2 cellular contexts compared by ENCODE assay signal in the genomic region with DNA sequence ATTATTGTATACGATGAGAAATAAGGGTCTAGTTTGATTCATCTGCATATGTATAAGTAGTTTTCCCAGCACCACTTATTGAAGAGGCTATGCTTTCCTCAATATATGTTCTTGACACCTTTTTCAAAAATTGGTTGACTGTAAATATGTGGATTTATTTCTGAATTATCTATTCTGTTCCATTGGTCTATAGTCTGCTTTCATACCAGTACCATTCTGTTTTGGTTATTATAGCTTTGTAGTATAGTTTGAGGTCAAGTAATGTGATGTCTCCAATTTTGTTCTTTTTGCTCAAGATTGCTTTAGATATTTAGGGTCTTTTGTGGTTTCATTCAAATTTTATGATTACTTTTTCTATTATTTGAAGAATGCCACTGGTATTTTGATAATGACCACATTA.
A peak's percentile ranks its signal among the peaks of the same experiment; 100 is the strongest.
TF ChIP-seq lines count a peak whose summit lies in the region.

No MANE protein-coding gene starts in this region.

TF ChIP-seq in A549, 52 proteins besides CTCF, POLR2A, EP300 and RAD21 (continued from another document):
- TF ChIP-seq, protein P1, sequence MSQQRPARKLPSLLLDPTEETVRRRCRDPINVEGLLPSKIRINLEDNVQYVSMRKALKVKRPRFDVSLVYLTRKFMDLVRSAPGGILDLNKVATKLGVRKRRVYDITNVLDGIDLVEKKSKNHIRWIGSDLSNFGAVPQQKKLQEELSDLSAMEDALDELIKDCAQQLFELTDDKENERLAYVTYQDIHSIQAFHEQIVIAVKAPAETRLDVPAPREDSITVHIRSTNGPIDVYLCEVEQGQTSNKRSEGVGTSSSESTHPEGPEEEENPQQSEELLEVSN (IDR thresholded peaks at IDR 0.05; ENCODE audit: borderline replicate concordance, low read depth): no peak
- TF ChIP-seq MYC (IDR thresholded peaks at IDR 0.05; ENCODE audit: borderline replicate concordance, low read length) (no peak), MAX (IDR thresholded peaks at IDR 0.05) (no peak), POLR2AphosphoS2 (conservative IDR thresholded peaks at IDR 0.05; ENCODE audit: low read length) (no peak), NPAS2 (CRISPR knock-in tag; IDR thresholded peaks at IDR 0.05; ENCODE audit: borderline replicate concordance) (no peak), TFCP2L1 (CRISPR knock-in tag; IDR thresholded peaks at IDR 0.05) (no peak), CHD4 (IDR thresholded peaks at IDR 0.05; ENCODE audit: borderline replicate concordance) (no peak), FOXS1 (CRISPR knock-in tag; IDR thresholded peaks at IDR 0.05) (no peak)

TF ChIP-seq in K562, 482 proteins besides CTCF, POLR2A, EP300 and RAD21 (continued from another document):
- TF ChIP-seq BCOR (IDR thresholded peaks at IDR 0.05): peak; percentile 50; the same call in 1 of the 2 replicates
- 0 out of 3 replicates have a peak, but pooled peaks of 1 of the 2 experiments have one; percentile 12 for TF ChIP-seq CBX3 (IDR thresholded peaks at IDR 0.05; ENCODE audit: borderline replicate concordance in 1 of 2, low read length in 2 of 2)
- TF ChIP-seq TRIM28 (IDR thresholded peaks at IDR 0.05): peak; percentile 79
- TF ChIP-seq RCOR1 (IDR thresholded peaks at IDR 0.05; ENCODE audit: borderline replicate concordance in 1 of 2, low read depth in 2 of 2, low read length in 2 of 2): 0 out of 4 replicates have a peak, but pooled peaks of 1 of the 2 experiments have one; percentile 4
- peak; percentile 89 for TF ChIP-seq RBM25 (IDR thresholded peaks at IDR 0.05; ENCODE audit: low read depth, low read length, severe bottlenecking)
- no peak for TF ChIP-seq RERE (CRISPR knock-in tag; IDR thresholded peaks at IDR 0.05; ENCODE audit: borderline replicate concordance)
- TF ChIP-seq ZKSCAN3 (CRISPR knock-in tag; IDR thresholded peaks at IDR 0.05): no peak
- no peak for TF ChIP-seq SAFB (IDR thresholded peaks at IDR 0.05; ENCODE audit: borderline replicate concordance, low read depth, low read length)
- TF ChIP-seq RBM22 (IDR thresholded peaks at IDR 0.05; ENCODE audit: low read depth, low read length, poor library complexity, severe bottlenecking): no peak
- TF ChIP-seq KDM4B (IDR thresholded peaks at IDR 0.05; ENCODE audit: borderline replicate concordance in 2 of 2, low read depth in 1 of 2): no peak
- TF ChIP-seq PYGO2 (tag; IDR thresholded peaks at IDR 0.05): no peak
- 0 out of 4 replicates have a peak, but pooled peaks of 1 of the 2 experiments have one; percentile 11 for TF ChIP-seq KDM1A (IDR thresholded peaks at IDR 0.05)
- no peak for TF ChIP-seq ZNF41 (CRISPR knock-in tag; conservative IDR thresholded peaks at IDR 0.05)
- no peak for TF ChIP-seq CREB3 (tag; conservative IDR thresholded peaks at IDR 0.05; ENCODE audit: low read depth)
